ENCODE assay signal across 1 cellular context in the genomic region with DNA sequence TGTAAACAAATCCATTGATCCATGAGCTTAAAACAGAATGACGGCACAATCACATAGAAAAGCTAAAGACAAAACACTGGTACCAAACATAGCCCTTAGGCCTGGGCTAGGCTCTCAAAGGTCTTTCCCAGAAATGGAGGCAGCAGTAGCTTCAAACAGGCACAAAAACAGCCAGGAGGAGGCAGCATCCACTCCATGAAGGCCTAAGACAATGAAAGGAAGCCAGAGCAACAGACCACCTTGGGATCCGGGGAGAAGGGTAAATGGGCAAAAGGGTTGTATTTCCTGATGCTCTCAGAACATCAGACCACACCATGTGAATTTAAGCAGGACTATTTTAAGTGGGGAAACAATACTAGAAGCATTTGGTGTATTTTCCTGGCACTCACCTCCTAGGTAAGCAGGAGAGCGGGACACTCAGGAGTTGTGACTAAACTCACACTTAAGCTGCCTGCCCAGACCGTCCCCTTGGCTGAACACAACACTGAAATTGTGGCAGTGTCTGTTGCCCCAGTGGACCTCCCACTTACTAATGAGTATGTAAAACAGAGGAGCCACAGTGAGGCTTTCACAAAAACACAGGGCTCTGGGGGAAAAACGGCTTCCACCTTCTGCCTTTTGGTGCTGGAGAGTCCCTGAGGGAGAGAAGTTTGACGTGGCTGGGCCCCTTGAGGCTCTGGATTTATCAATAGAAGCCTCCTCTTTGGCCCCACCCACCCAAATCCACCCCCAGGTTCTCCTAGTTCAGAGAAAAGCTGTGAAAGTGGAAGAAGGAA.
TF ChIP-seq lines count a peak whose summit lies in the region.

No MANE protein-coding gene starts in this region.

TF ChIP-seq in endothelial cell of umbilical vein, 7 proteins besides CTCF, POLR2A, EP300 and RAD21:
- TF ChIP-seq, protein P1, sequence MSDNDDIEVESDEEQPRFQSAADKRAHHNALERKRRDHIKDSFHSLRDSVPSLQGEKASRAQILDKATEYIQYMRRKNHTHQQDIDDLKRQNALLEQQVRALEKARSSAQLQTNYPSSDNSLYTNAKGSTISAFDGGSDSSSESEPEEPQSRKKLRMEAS (IDR thresholded peaks at IDR 0.05; ENCODE audit: insufficient read depth, insufficient read length) = no peak
- TF ChIP-seq POLR2AphosphoS5 (IDR thresholded peaks at IDR 0.05; ENCODE audit: insufficient read depth, low read depth, low read length) (no peak), FOS (IDR thresholded peaks at IDR 0.05; ENCODE audit: borderline replicate concordance, insufficient read depth, low read length) (no peak), JUN (IDR thresholded peaks at IDR 0.05; ENCODE audit: borderline replicate concordance, insufficient read depth, insufficient read length, low read depth) (no peak), GATA2 (IDR thresholded peaks at IDR 0.05; ENCODE audit: insufficient read depth, insufficient read length, low read depth, low read length) (no peak), EZH2 (IDR thresholded peaks at IDR 0.05; ENCODE audit: borderline replicate concordance, low read depth, low read length, severe bottlenecking) (no peak), MYC (IDR thresholded peaks at IDR 0.05; ENCODE audit: low read depth, low read length) (no peak)
